In genomic region chr14:102944448-102945330, GRCh38 we compare ENCODE assay signal across 26 cellular contexts. TPM values are rescaled to one million over a fixed set of nuclear protein-coding genes. Genes with fewer than 3 reads are reported as not detected.
DNase-seq lines count a peak whose midpoint lies in the region; ATAC-seq, FAIRE-seq and TF ChIP-seq lines count a peak whose summit lies in the region.
"Had no signal": no experiment of that assay in that cellular context is flagged by ENCODE, and none has a peak within 500 bp of the region (broad histone marks: within the 10 kb centered on the region; RNA-seq: fewer than 3 reads in every experiment).

No MANE protein-coding gene starts in this region.

- no peak overlapping the region for H2BK15ac ChIP-seq in neuronal stem cell (ENCODE audit: low read length)

- no peaks in the 10 kb centered on the region for H3K4me1 ChIP-seq in RWPE2 (ENCODE audit: insufficient read depth, poor library complexity, severe bottlenecking)
- no peaks in the 10 kb centered on the region for H3K4me1 ChIP-seq in kidney (ENCODE audit: control insufficient read depth in 1 of 2, insufficient read depth in 1 of 2, low read depth in 1 of 2, low read length in 2 of 2)
- no peaks in the 10 kb centered on the region for H3K4me1 ChIP-seq in neuronal stem cell (ENCODE audit: control insufficient read depth in 2 of 2, insufficient read depth in 1 of 2, low read depth in 1 of 2, low read length in 2 of 2)

- no peak overlapping the region for H4K8ac ChIP-seq in neuronal stem cell (ENCODE audit: low read depth, low read length)

- no peak overlapping the region for H3K4me2 ChIP-seq in neuronal stem cell (ENCODE audit: insufficient read depth, low read length, poor library complexity, severe bottlenecking)

- H3K27me3 ChIP-seq in RWPE2 (ENCODE audit: insufficient read depth, poor library complexity, severe bottlenecking) (no peaks in the 10 kb centered on the region), neuronal stem cell (ENCODE audit: control insufficient read depth in 3 of 3, insufficient read depth in 3 of 3, low read depth in 1 of 3, low read length in 3 of 3) (no peaks in the 10 kb centered on the region)

- H3K27ac ChIP-seq in RWPE2 (ENCODE audit: poor library complexity, severe bottlenecking), result no peak overlapping the region
- H3K27ac ChIP-seq in kidney (ENCODE audit: low read depth in 2 of 2, low read length in 2 of 2), result no peak overlapping the region
- no peak overlapping the region for H3K27ac ChIP-seq in neuronal stem cell (replicated peaks; ENCODE audit: low read length)
- H3K27ac ChIP-seq: GM23248, HL-60, RWPE1 had no signal

- DNase-seq in D341Med (ENCODE audit: low spot score), result peak; percentile 20
- peak; percentile 65 for DNase-seq in RWPE2 (ENCODE audit: low spot score)
- peak; percentile 62 for DNase-seq in kidney
- no peak for DNase-seq in neuronal stem cell (ENCODE audit: low spot score)
- no peak for DNase-seq in SHP77 (lab: John Stamatoyannopoulos, UW)
- DNase-seq in cerebellum (ENCODE audit: low spot score), result no peak
- DNase-seq: CD8-positive, alpha-beta memory T cell; DMS79 treated with DMSO at 0.1 percent for 48 hours; GF-D8; H9; HFFc6; Karpas-422; NCI-H1092; NCI-H1417 treated with DMSO at 0.1 percent for 48 hours; NCI-H1694 treated with DMSO at 0.1 percent for 48 hours; NCI-H2081; NCI-H2227 treated with DMSO at 0.1 percent for 48 hours; NCI-H526 treated with DMSO at 0.1 percent for 48 hours had no signal

- H3K9me3 ChIP-seq in RWPE2 (ENCODE audit: severe bottlenecking) (no peaks in the 10 kb centered on the region), kidney (ENCODE audit: control insufficient read depth in 1 of 2, low read length in 2 of 2) (no peaks in the 10 kb centered on the region), neuronal stem cell (replicated peaks in 1 of 2; ENCODE audit: control insufficient read depth in 2 of 2, insufficient read depth in 1 of 2, low read depth in 1 of 2, low read length in 2 of 2) (no peaks in the 10 kb centered on the region)

- WGBS in neuronal stem cell (ENCODE audit: extremely low coverage in 2 of 2, insufficient read length in 2 of 2, insufficient replicate concordance in 1 of 2), 2 donors, result no CpG with 5 or more reads among the region's 36 CpGs

- H3K23ac ChIP-seq in neuronal stem cell (ENCODE audit: low read depth, low read length, poor library complexity), result no peak overlapping the region

- no peak overlapping the region for H3K4ac ChIP-seq in neuronal stem cell (ENCODE audit: low read length)

- H3K4me3 ChIP-seq in RWPE2 (ENCODE audit: severe bottlenecking) (no peak overlapping the region), kidney (ENCODE audit: low read length in 2 of 2) (no peak overlapping the region), neuronal stem cell (ENCODE audit: low read length in 2 of 2) (no peak overlapping the region)
- H3K4me3 ChIP-seq: GM23248 had no signal

- TF ChIP-seq CTCF in RWPE2 (IDR thresholded peaks at IDR 0.05; ENCODE audit: poor library complexity, severe bottlenecking) (no peak), kidney (IDR thresholded peaks at IDR 0.05; ENCODE audit: borderline replicate concordance, extremely low read depth, insufficient read depth) (no peak)

- no peak overlapping the region for H2AK5ac ChIP-seq in neuronal stem cell (ENCODE audit: low read depth, low read length)

- no peak overlapping the region for H2BK120ac ChIP-seq in neuronal stem cell (ENCODE audit: low read depth, low read length)

- intact Hi-C loops in kidney (cut with DNase I), result no loop called here

- ATAC-seq in RWPE2 (ENCODE audit: low read depth), result peak; percentile 4; the same call in 1 of the 3 replicates
- ATAC-seq in HG03469 (IDR thresholded peaks at IDR 0.05; ENCODE audit: unreplicated experiment), result no peak
- ATAC-seq: Panc1, SK-N-SH treated with all-trans-retinoic acid at 6 μM for 48 hours had no signal

- H2BK12ac ChIP-seq in neuronal stem cell (ENCODE audit: low read length), result no peak overlapping the region

- H4K91ac ChIP-seq in neuronal stem cell (ENCODE audit: low read depth, low read length, poor library complexity), result no peak overlapping the region

- H2BK5ac ChIP-seq in neuronal stem cell (ENCODE audit: low read length), result peak overlapping the region; percentile 82

- H3K18ac ChIP-seq in neuronal stem cell (ENCODE audit: low read length), result no peak overlapping the region

- no peak for FAIRE-seq in kidney (lab: Jason Lieb, UNC)
- FAIRE-seq: GM12891 had no signal

- no peak overlapping the region for H2AFZ ChIP-seq in neuronal stem cell (ENCODE audit: low read length)
- H2AFZ ChIP-seq: GM23248 had no signal

- H3K36me3 ChIP-seq in RWPE2 (ENCODE audit: low read depth) (peaks cover 87% of the 10 kb centered on the region), kidney (ENCODE audit: control insufficient read depth in 1 of 2, insufficient read depth in 2 of 2, low read length in 2 of 2) (peaks cover 42 to 51% of the 10 kb centered on the region in 2 donors), neuronal stem cell (replicated peaks in 1 of 2; ENCODE audit: control insufficient read depth in 2 of 2, insufficient read depth in 2 of 2, low read length in 2 of 2) (peaks cover 60 to 91% of the 10 kb centered on the region in 2 donors)

- H3K14ac ChIP-seq in neuronal stem cell (ENCODE audit: low read length), result no peak overlapping the region

- H3K79me1 ChIP-seq in neuronal stem cell (ENCODE audit: low read depth, low read length), result peaks cover 3% of the 10 kb centered on the region

- H3K9ac ChIP-seq in kidney (ENCODE audit: low read length in 2 of 2), result no peak overlapping the region
- no peak overlapping the region for H3K9ac ChIP-seq in neuronal stem cell (ENCODE audit: low read depth, low read length, poor library complexity)
- H3K9ac ChIP-seq: GM23248 had no signal

RNA-seq across cellular contexts. Expression of gene AMN, which starts 22.2 kb away (rescaled TPM):
- total RNA-seq in kidney (58.0 TPM), cerebellum (0.73 TPM)
- polyA plus RNA-seq in kidney (ENCODE audit: insufficient read depth, low read depth, low replicate concordance), result 121 TPM
- 0.46 TPM for polyA plus RNA-seq in neuronal stem cell (2013, experiment 1 of 2)
- 0.28 TPM for polyA plus RNA-seq in neuronal stem cell (2013, experiment 2 of 2)
- total RNA-seq: GM23248, HFFc6 had no signal
- polyA plus RNA-seq: CD14-positive monocyte, GM23248 had no signal

Comparison
In these comparisons a context has a peak if more than half of its experiments do, and no peak if none do; other contexts are left out.
1. DNase-seq: peak in D341Med (single experiment), RWPE2 (single experiment) and kidney (single experiment); none in neuronal stem cell (single experiment), SHP77 (0 of 2) and cerebellum (single experiment).
2. RNA of gene AMN, which starts 22.2 kb away (total RNA-seq): 58.0 TPM in kidney (single experiment); 0.73 TPM in cerebellum (single experiment); every median in the first group is over 10 times any median in the second.